In the genomic region with DNA sequence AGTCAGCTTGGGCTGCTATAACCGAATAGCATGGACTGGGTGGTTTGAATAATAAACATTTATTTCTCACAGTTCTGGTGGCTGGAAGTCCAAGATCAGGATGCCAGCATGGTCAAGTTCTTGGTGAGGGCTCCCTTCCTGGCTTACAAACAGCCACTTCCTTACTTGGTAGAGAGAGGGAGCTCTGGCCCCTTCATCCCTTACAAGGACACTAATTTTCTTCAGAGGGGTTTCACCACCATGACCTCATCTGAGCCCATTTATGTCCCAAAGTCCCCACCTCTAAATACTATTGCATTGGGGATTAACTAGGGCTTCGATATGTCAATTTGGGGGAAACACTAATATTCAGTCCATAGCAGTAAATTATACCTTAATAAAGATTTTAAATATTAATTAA, we compare ENCODE assay signal across 9 cellular contexts.
DNase-seq lines count a peak whose midpoint lies in the region; ATAC-seq, FAIRE-seq and TF ChIP-seq lines count a peak whose summit lies in the region.
"Had no signal": no experiment of that assay in that cellular context is flagged by ENCODE, and none has a peak within 500 bp of the region (broad histone marks: within the 10 kb centered on the region; RNA-seq: fewer than 3 reads in every experiment).

No MANE protein-coding gene starts in this region.

- H3K4me3 ChIP-seq in H1 (ENCODE audit: extremely low read depth in 1 of 4, insufficient read depth in 2 of 4, low read depth in 3 of 4, low read length in 4 of 4) = no peak overlapping the region

- whole genome bisulfite sequencing in H1 (ENCODE audit: extremely low coverage in 1 of 2, insufficient coverage in 1 of 2, insufficient read length in 1 of 2, insufficient replicate concordance in 2 of 2, low coverage in 1 of 2, low lambda C conversion rate in 2 of 2, missing lambda C conversion rate in 1 of 2), 2 experiments = 79% methylated on average over 2 of the region's 2 CpGs; no CpG with 5 or more reads in 1 of the 2 experiments

- no peaks in the 10 kb centered on the region for H3K4me1 ChIP-seq in H1 (replicated peaks in 1 of 4; ENCODE audit: control insufficient read depth in 3 of 4, insufficient read depth in 4 of 4, low read length in 3 of 4)

- no peaks in the 10 kb centered on the region for H3K36me3 ChIP-seq in H1 (ENCODE audit: control insufficient read depth in 2 of 4, insufficient read depth in 4 of 4, low read length in 3 of 4)

- ATAC-seq in GM19025 (IDR thresholded peaks at IDR 0.05; ENCODE audit: low read depth, unreplicated experiment) = peak; percentile 60
- peak; percentile 85 for ATAC-seq in HG03442 (IDR thresholded peaks at IDR 0.05; ENCODE audit: unreplicated experiment)
- ATAC-seq in activated T-helper 17 cell treated with anti-CD3 and anti-CD28 coated beads, Interleukin-2, amount 50 U/mL, for 72 hours (replicated peaks) = no peak
- ATAC-seq in HG02852 (IDR thresholded peaks at IDR 0.05; ENCODE audit: unreplicated experiment) = no peak

- no peak overlapping the region for H4K91ac ChIP-seq in H1 (replicated peaks; ENCODE audit: insufficient read length, low read length)

- no peak overlapping the region for H3K14ac ChIP-seq in H1 (ENCODE audit: insufficient read length)

- H4K20me1 ChIP-seq in H1 (replicated peaks in 1 of 2; ENCODE audit: control insufficient read depth in 1 of 2, insufficient read depth in 2 of 2, low read length in 2 of 2) = no peaks in the 10 kb centered on the region

- POLR2A ChIA-PET in H1 (lab: Charles Lee; ENCODE audit: partially characterized antibody) = no interaction called here
- POLR2A ChIA-PET in activated CD4-positive, alpha-beta memory T cell treated with anti-CD3 and anti-CD28 coated beads, Interleukin-2, amount 10 ng/mL, durations not matched to agents 7 days and 5 days (lab: Charles Lee) = no interaction called here

- CTCF ChIA-PET in H1 (lab: Charles Lee; ENCODE audit: partially characterized antibody) = interaction anchor here (0.9 to 1.5 kb wide), 5 partner anchors 14 to 256 kb away, joined by 3 to 7 read pairs (median 4); no protein-coding TSS in a partner anchor
- CTCF ChIA-PET in activated CD4-positive, alpha-beta memory T cell treated with anti-CD3 and anti-CD28 coated beads, Interleukin-2, amount 10 ng/mL, durations not matched to agents 7 days and 5 days (lab: Charles Lee) = no interaction called here

- TF ChIP-seq CTCF in H1 (IDR thresholded peaks at IDR 0.05; ENCODE audit: control extremely low read depth in 1 of 3, insufficient read depth in 1 of 3, low read depth in 1 of 3, low read length in 3 of 3) = peak; percentile 23 to 66 (median 58)

- no peaks in the 10 kb centered on the region for H3K36me3 Mint-ChIP-seq in activated CD4-positive, alpha-beta memory T cell treated with anti-CD3 and anti-CD28 coated beads, Interleukin-2, amount 10 ng/mL, durations not matched to agents 7 days and 5 days (ENCODE audit: low read depth)
- H3K36me3 Mint-ChIP-seq in activated T-helper 17 cell treated with anti-CD3 and anti-CD28 coated beads, Interleukin-2, amount 50 U/mL, for 72 hours (ENCODE audit: low read depth) = no peaks in the 10 kb centered on the region

- DNase-seq in COR-L47 (lab: John Stamatoyannopoulos, UW) (peak; percentile 20), H1 (ENCODE audit: low read depth in 1 of 2, low spot score in 2 of 2) (no peak), SK-N-DZ (ENCODE audit: low spot score) (no peak)
- DNase-seq in activated CD4-positive, alpha-beta memory T cell treated with anti-CD3 and anti-CD28 coated beads, Interleukin-2, amount 10 ng/mL, durations not matched to agents 7 days and 5 days = no peak
- DNase-seq: islet precursor cell had no signal

- no peak overlapping the region for H3K4ac ChIP-seq in H1 (replicated peaks; ENCODE audit: insufficient read length, low read depth, low read length)

- no peak overlapping the region for H4K5ac ChIP-seq in H1 (ENCODE audit: insufficient read length, low read depth, low read length)

- no peaks in the 10 kb centered on the region for H3K23me2 ChIP-seq in H1 (ENCODE audit: low read depth, low read length)

- H3K27ac Mint-ChIP-seq in activated CD4-positive, alpha-beta memory T cell treated with anti-CD3 and anti-CD28 coated beads, Interleukin-2, amount 10 ng/mL, durations not matched to agents 7 days and 5 days = no peak overlapping the region
- H3K27ac Mint-ChIP-seq in activated T-helper 17 cell treated with anti-CD3 and anti-CD28 coated beads, Interleukin-2, amount 50 U/mL, for 72 hours = no peak overlapping the region

- H3K9me3 Mint-ChIP-seq in activated CD4-positive, alpha-beta memory T cell treated with anti-CD3 and anti-CD28 coated beads, Interleukin-2, amount 10 ng/mL, durations not matched to agents 7 days and 5 days = no peaks in the 10 kb centered on the region
- H3K9me3 Mint-ChIP-seq in activated T-helper 17 cell treated with anti-CD3 and anti-CD28 coated beads, Interleukin-2, amount 50 U/mL, for 72 hours = no peaks in the 10 kb centered on the region

- no peak overlapping the region for H3K23ac ChIP-seq in H1 (ENCODE audit: insufficient read length)

- no peak for TF ChIP-seq EP300 in H1 (IDR thresholded peaks at IDR 0.05; ENCODE audit: borderline replicate concordance in 1 of 2, low read depth in 2 of 2, low read length in 2 of 2)

- no peaks in the 10 kb centered on the region for H3K9me3 ChIP-seq in H1 (ENCODE audit: insufficient read depth in 2 of 2, low read depth in 1 of 2, low read length in 1 of 2)

- H3K79me2 ChIP-seq in H1 (ENCODE audit: control insufficient read depth in 1 of 2, insufficient read depth in 2 of 2, low read length in 2 of 2) = no peaks in the 10 kb centered on the region

- H3K56ac ChIP-seq in H1 (replicated peaks; ENCODE audit: insufficient read length, low read depth, low read length) = no peak overlapping the region

- no peak overlapping the region for H2BK5ac ChIP-seq in H1 (ENCODE audit: low read depth, low read length)

- no peak overlapping the region for H3K9ac ChIP-seq in H1 (replicated peaks in 1 of 4; ENCODE audit: extremely low read depth in 1 of 4, low read depth in 3 of 4, low read length in 3 of 4)

- no peaks in the 10 kb centered on the region; the same call in 1 of the 2 replicates for H3K79me1 ChIP-seq in H1 (ENCODE audit: low read depth, low read length)

- H3K18ac ChIP-seq in H1 (ENCODE audit: extremely low read depth, low read length) = no peak overlapping the region

- H4K8ac ChIP-seq in H1 (ENCODE audit: extremely low read depth, insufficient read depth, low read length) = no peak overlapping the region

- no peak overlapping the region for H2BK20ac ChIP-seq in H1 (ENCODE audit: low read length)

- TF ChIP-seq RAD21 in H1 (IDR thresholded peaks at IDR 0.05 in 1 of 2, conservative IDR thresholded peaks at IDR 0.05 in 1 of 2; ENCODE audit: low read depth in 2 of 2, low read length in 2 of 2) = peak; percentile 77 to 80

- H3K4me3 Mint-ChIP-seq in activated CD4-positive, alpha-beta memory T cell treated with anti-CD3 and anti-CD28 coated beads, Interleukin-2, amount 10 ng/mL, durations not matched to agents 7 days and 5 days = no peak overlapping the region
- no peak overlapping the region for H3K4me3 Mint-ChIP-seq in activated T-helper 17 cell treated with anti-CD3 and anti-CD28 coated beads, Interleukin-2, amount 50 U/mL, for 72 hours

- no peak overlapping the region for H2AK5ac ChIP-seq in H1 (ENCODE audit: low read depth, low read length)

- no peak for FAIRE-seq in H1 (lab: Jason Lieb, UNC)

- H3K27me3 Mint-ChIP-seq in activated CD4-positive, alpha-beta memory T cell treated with anti-CD3 and anti-CD28 coated beads, Interleukin-2, amount 10 ng/mL, durations not matched to agents 7 days and 5 days = no peaks in the 10 kb centered on the region
- H3K27me3 Mint-ChIP-seq in activated T-helper 17 cell treated with anti-CD3 and anti-CD28 coated beads, Interleukin-2, amount 50 U/mL, for 72 hours = peaks cover 16% of the 10 kb centered on the region

- no peak overlapping the region for H2BK15ac ChIP-seq in H1 (ENCODE audit: low read length)

- no peak overlapping the region for H2AFZ ChIP-seq in H1 (ENCODE audit: low read length)

- no peak overlapping the region for H3K27ac ChIP-seq in H1 (ENCODE audit: low read depth, low read length)

- H3K4me1 Mint-ChIP-seq in activated CD4-positive, alpha-beta memory T cell treated with anti-CD3 and anti-CD28 coated beads, Interleukin-2, amount 10 ng/mL, durations not matched to agents 7 days and 5 days = no peaks in the 10 kb centered on the region
- H3K4me1 Mint-ChIP-seq in activated T-helper 17 cell treated with anti-CD3 and anti-CD28 coated beads, Interleukin-2, amount 50 U/mL, for 72 hours = no peaks in the 10 kb centered on the region

- H2BK12ac ChIP-seq in H1 (ENCODE audit: low read depth, low read length) = no peak overlapping the region

- H3K27me3 ChIP-seq in H1 (replicated peaks in 1 of 4; ENCODE audit: control insufficient read depth in 3 of 4, extremely low read depth in 1 of 4, insufficient read depth in 3 of 4, low read length in 3 of 4) = no peaks in the 10 kb centered on the region

- no peak for TF ChIP-seq POLR2A in H1 (IDR thresholded peaks at IDR 0.05; ENCODE audit: control extremely low read depth in 1 of 2, low read depth in 2 of 2, low read length in 2 of 2)

- H2BK120ac ChIP-seq in H1 (replicated peaks; ENCODE audit: low read depth, low read length) = no peak overlapping the region

- H3K4me2 ChIP-seq in H1 (ENCODE audit: insufficient read depth in 1 of 2, low read depth in 2 of 2, low read length in 2 of 2) = no peak overlapping the region

TF ChIP-seq in H1, 55 proteins besides CTCF, POLR2A, EP300 and RAD21:
- TF ChIP-seq JUN (IDR thresholded peaks at IDR 0.05; ENCODE audit: low read depth, low read length) (0 out of 2 replicates have a peak, but pooled peaks have one; percentile 9), JUND (IDR thresholded peaks at IDR 0.05; ENCODE audit: low read length) (peak; percentile 45; the same call in 1 of the 2 replicates), SP1 (IDR thresholded peaks at IDR 0.05; ENCODE audit: low read depth, low read length) (no peak)
TF ChIP-seq in H1: peak in this region for 2.

Comparison
In these comparisons a context has a peak if more than half of its experiments do, and no peak if none do; other contexts are left out.
1. ATAC-seq: peak in GM19025 (single experiment) and HG03442 (single experiment); none in activated T-helper 17 cell treated with anti-CD3 and anti-CD28 coated beads, Interleukin-2, amount 50 U/mL, for 72 hours (single experiment) and HG02852 (single experiment).